ENCODE assay signal across 36 cellular contexts in the genomic region with DNA sequence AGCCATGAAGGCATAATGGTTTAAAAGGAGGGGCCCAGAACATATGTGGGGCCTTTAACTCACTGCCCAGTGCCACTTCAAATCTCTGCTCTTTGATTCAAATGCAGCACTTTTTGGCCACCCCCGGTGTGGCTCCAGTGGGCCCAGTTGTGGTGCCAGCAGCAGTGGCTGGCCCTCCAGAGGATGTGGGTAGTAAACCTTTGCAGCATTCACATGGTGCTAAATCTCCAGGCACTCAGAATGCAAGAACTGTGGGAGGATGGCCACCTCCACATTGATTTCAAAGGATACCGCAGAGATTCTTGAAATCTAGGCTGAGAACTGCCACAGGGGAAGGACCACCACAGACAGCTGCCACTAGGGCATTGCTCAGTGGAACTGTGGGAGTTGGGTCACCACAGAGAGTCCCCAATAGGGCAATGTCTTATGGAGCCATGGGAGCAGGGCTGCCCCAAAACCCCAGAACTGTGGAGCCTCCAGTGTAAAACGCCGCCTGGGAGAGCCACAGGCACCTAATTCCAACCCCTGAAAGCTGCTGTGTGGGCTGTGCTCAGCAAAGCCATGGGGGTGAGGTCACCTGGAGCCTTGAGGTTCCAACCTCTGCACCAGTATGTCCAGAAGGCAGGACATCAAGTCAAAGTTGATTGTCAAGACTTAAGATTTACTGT. TPM values are rescaled to one million over a fixed set of nuclear protein-coding genes. Genes with fewer than 3 reads are reported as not detected.
"Had no signal": no experiment of that assay in that cellular context is flagged by ENCODE, and none has a peak within 500 bp of the region (broad histone marks: within the 10 kb centered on the region; RNA-seq: fewer than 3 reads in every experiment).

No MANE protein-coding gene starts in this region.

- H3K4me3 ChIP-seq: heart right ventricle, left lung, prostate gland, right atrium auricular region, smooth muscle cell, suprapubic skin, transverse colon, upper lobe of right lung, uterus had no signal

- H3K4me2 ChIP-seq: smooth muscle cell had no signal

- H3K27me3 Mint-ChIP-seq: dendritic cell treated with granulocyte-macrophage colony-stimulating factor and Interleukin-4, amounts not matched to agents 40 ng/mL and 50 ng/mL, for 4 days had no signal

- H3K4me1 Mint-ChIP-seq: endodermal cell; naive thymus-derived CD8-positive, alpha-beta T cell; nephron progenitor cell had no signal

- H3K4me3 Mint-ChIP-seq: dendritic cell treated with granulocyte-macrophage colony-stimulating factor and Interleukin-4, amounts not matched to agents 40 ng/mL and 50 ng/mL, for 4 days; endodermal cell; naive thymus-derived CD8-positive, alpha-beta T cell; nephron progenitor cell; stimulated activated naive CD8-positive, alpha-beta T cell treated with anti-CD3 and anti-CD28 coated beads, Interleukin-15, Interleukin-2, amounts not matched to agents 100 ng/mL and 50 ng/mL, for 24 hours had no signal

- ATAC-seq: esophagus mucosa; left cardiac atrium; left lung; naive thymus-derived CD8-positive, alpha-beta T cell; sciatic nerve; upper lobe of right lung had no signal

- H3K4me1 ChIP-seq: heart right ventricle, left lung, prostate gland, right atrium auricular region, suprapubic skin, transverse colon, upper lobe of right lung, uterus had no signal

- DNase-seq: effector CD8-positive, alpha-beta T cell; endodermal cell; foreskin melanocyte; glutamatergic neuron; heart right ventricle; hippocampal formation; left cardiac atrium; left lung; mesenchymal stem cell; midbrain; naive thymus-derived CD8-positive, alpha-beta T cell; nephron progenitor cell; nucleus accumbens; stimulated activated CD4-positive, alpha-beta T cell treated with anti-CD3 and anti-CD28 coated beads, Interleukin-12 subunit alpha, Interleukin-12 subunit beta, amount 100 ng/mL, for 4 hours; stimulated activated CD4-positive, alpha-beta T cell treated with anti-CD3 and anti-CD28 coated beads, Interleukin-1b, Interleukin-23, amount 100 ng/mL, for 48 hours; stimulated activated CD4-positive, alpha-beta T cell treated with anti-CD3 and anti-CD28 coated beads, Interleukin-4, amount 100 ng/mL, for 1 hour; stimulated activated CD8-positive, alpha-beta memory T cell treated with anti-CD3 and anti-CD28 coated beads, Interleukin-4, amount 100 ng/mL, for 48 hours; transverse colon; upper lobe of right lung; uterus had no signal

- H3K36me3 ChIP-seq: heart right ventricle, left lung, prostate gland, right atrium auricular region, suprapubic skin, transverse colon, upper lobe of right lung, uterus had no signal

- H3K27ac Mint-ChIP-seq: dendritic cell treated with granulocyte-macrophage colony-stimulating factor and Interleukin-4, amounts not matched to agents 40 ng/mL and 50 ng/mL, for 4 days; endodermal cell; naive thymus-derived CD8-positive, alpha-beta T cell; nephron progenitor cell; stimulated activated naive CD8-positive, alpha-beta T cell treated with anti-CD3 and anti-CD28 coated beads, Interleukin-15, Interleukin-2, amounts not matched to agents 100 ng/mL and 50 ng/mL, for 24 hours had no signal

- H3K27me3 ChIP-seq: left lung, right atrium auricular region, suprapubic skin, transverse colon, upper lobe of right lung, uterus had no signal

- H3K27ac ChIP-seq: epithelial cell of prostate, heart right ventricle, left lung, prostate gland, right atrium auricular region, suprapubic skin, transverse colon, upper lobe of right lung, uterus had no signal

- H3K9me3 ChIP-seq: left lung, prostate gland, suprapubic skin, upper lobe of right lung, uterus had no signal

RNA-seq across cellular contexts. Expression of gene ADAM30, which starts 6.6 kb away (rescaled TPM):
- total RNA-seq: endodermal cell; esophagus mucosa; fibroblast of lung; heart right ventricle; kidney epithelial cell; left cardiac atrium; left lung; lower leg skin; lung microvascular endothelial cell; myocyte; naive thymus-derived CD8-positive, alpha-beta T cell; osteocyte; right atrium auricular region; sciatic nerve; smooth muscle cell; suprapubic skin; transverse colon; upper lobe of right lung; uterus had no signal
- polyA plus RNA-seq: fibroblast of lung; heart right ventricle; naive thymus-derived CD8-positive, alpha-beta T cell; smooth muscle cell; thymus had no signal
